Comparison of ENCODE assay signal across 1 cellular context in genomic region chr10:97319671-97320479, GRCh38.
TF ChIP-seq lines count a peak whose summit lies in the region.

No MANE protein-coding gene starts in this region.

TF ChIP-seq in HepG2, 621 proteins besides CTCF, POLR2A, EP300 and RAD21 (continued from another document and continues in another):
- TF ChIP-seq PRDM10 (CRISPR knock-in tag; IDR thresholded peaks at IDR 0.05; ENCODE audit: low read depth) (peak; percentile 82), ZBTB7A (CRISPR knock-in tag; IDR thresholded peaks at IDR 0.05) (no peak), ZNF3 (CRISPR knock-in tag; IDR thresholded peaks at IDR 0.05) (no peak), U2AF1 (optimal IDR thresholded peaks at IDR 0.05; ENCODE audit: low read depth, low read length) (peak; percentile 32), CBX1 (IDR thresholded peaks at IDR 0.05; ENCODE audit: low read depth) (no peak), BCL3 (CRISPR knock-in tag; IDR thresholded peaks at IDR 0.05) (no peak; the same call in 1 of the 2 replicates), MAF1 (CRISPR knock-in tag; IDR thresholded peaks at IDR 0.05; ENCODE audit: borderline replicate concordance) (no peak), ZNF772 (CRISPR knock-in tag; IDR thresholded peaks at IDR 0.05) (no peak; the same call in 1 of the 2 replicates), ZNF616 (CRISPR knock-in tag; IDR thresholded peaks at IDR 0.05; ENCODE audit: low read depth) (no peak), ZMAT3 (CRISPR knock-in tag; conservative IDR thresholded peaks at IDR 0.05) (no peak; the same call in 1 of the 2 replicates), ZNF614 (CRISPR knock-in tag; IDR thresholded peaks at IDR 0.05; ENCODE audit: borderline replicate concordance) (0 out of 2 replicates have a peak, but pooled peaks have one; percentile 48), TEF (CRISPR knock-in tag; IDR thresholded peaks at IDR 0.05) (no peak), RFXAP (CRISPR knock-in tag; IDR thresholded peaks at IDR 0.05; ENCODE audit: borderline replicate concordance) (peak; percentile 15; the same call in 1 of the 2 replicates), SMAD9 (CRISPR knock-in tag; IDR thresholded peaks at IDR 0.05) (no peak; the same call in 1 of the 2 replicates), ZNF7 (CRISPR knock-in tag; IDR thresholded peaks at IDR 0.05) (no peak), YY1 (IDR thresholded peaks at IDR 0.05; ENCODE audit: insufficient read depth, insufficient replicate concordance, low read depth, low read length) (no peak), ZNF615 (CRISPR knock-in tag; IDR thresholded peaks at IDR 0.05; ENCODE audit: borderline replicate concordance) (no peak), ZNF83 (CRISPR knock-in tag; IDR thresholded peaks at IDR 0.05; ENCODE audit: borderline replicate concordance) (no peak), ATF1 (CRISPR knock-in tag; IDR thresholded peaks at IDR 0.05) (no peak), ZNF605 (CRISPR knock-in tag; IDR thresholded peaks at IDR 0.05) (0 out of 2 replicates have a peak, but pooled peaks have one; percentile 19), AGO1 (IDR thresholded peaks at IDR 0.05; ENCODE audit: low read depth, low read length, poor library complexity, severe bottlenecking) (no peak), FIP1L1 (IDR thresholded peaks at IDR 0.05; ENCODE audit: borderline replicate concordance, insufficient read depth, low read depth, low read length) (no peak), YEATS2 (CRISPR knock-in tag; IDR thresholded peaks at IDR 0.05; ENCODE audit: borderline replicate concordance) (0 out of 2 replicates have a peak, but pooled peaks have one; percentile 27), CREM (IDR thresholded peaks at IDR 0.05) (no peak), CREM (CRISPR knock-in tag; IDR thresholded peaks at IDR 0.05) (no peak), BCLAF1 (IDR thresholded peaks at IDR 0.05) (no peak), SMYD3 (CRISPR knock-in tag; IDR thresholded peaks at IDR 0.05) (no peak), TFE3 (CRISPR knock-in tag; IDR thresholded peaks at IDR 0.05) (no peak), ZSCAN31 (CRISPR knock-in tag; IDR thresholded peaks at IDR 0.05; ENCODE audit: low read depth) (0 out of 2 replicates have a peak, but pooled peaks have one; percentile 27), SSRP1 (CRISPR knock-in tag; IDR thresholded peaks at IDR 0.05) (no peak), ZBTB49 (CRISPR knock-in tag; IDR thresholded peaks at IDR 0.05; ENCODE audit: borderline replicate concordance) (0 out of 2 replicates have a peak, but pooled peaks have one; percentile 53), SIN3B (IDR thresholded peaks at IDR 0.05; ENCODE audit: low read length) (no peak), ZNF569 (CRISPR knock-in tag; IDR thresholded peaks at IDR 0.05; ENCODE audit: borderline replicate concordance) (no peak), HINFP (CRISPR knock-in tag; IDR thresholded peaks at IDR 0.05; ENCODE audit: low read depth) (no peak), ZBTB44 (CRISPR knock-in tag; IDR thresholded peaks at IDR 0.05) (no peak), ZNF121 (CRISPR knock-in tag; IDR thresholded peaks at IDR 0.05) (no peak), SOX6 (IDR thresholded peaks at IDR 0.05) (no peak), SOX6 (CRISPR knock-in tag; IDR thresholded peaks at IDR 0.05) (no peak), TERF1 (CRISPR knock-in tag; IDR thresholded peaks at IDR 0.05) (no peak), CCDC6 (CRISPR knock-in tag; IDR thresholded peaks at IDR 0.05) (no peak), YEATS4 (CRISPR knock-in tag; IDR thresholded peaks at IDR 0.05; ENCODE audit: borderline replicate concordance) (no peak; the same call in 1 of the 2 replicates), ZNF296 (CRISPR knock-in tag; conservative IDR thresholded peaks at IDR 0.05) (no peak), KMT2B (CRISPR knock-in tag; IDR thresholded peaks at IDR 0.05) (no peak), CREB3 (CRISPR knock-in tag; IDR thresholded peaks at IDR 0.05) (no peak)
